ENCODE assay signal across 8 cellular contexts in the genomic region with DNA sequence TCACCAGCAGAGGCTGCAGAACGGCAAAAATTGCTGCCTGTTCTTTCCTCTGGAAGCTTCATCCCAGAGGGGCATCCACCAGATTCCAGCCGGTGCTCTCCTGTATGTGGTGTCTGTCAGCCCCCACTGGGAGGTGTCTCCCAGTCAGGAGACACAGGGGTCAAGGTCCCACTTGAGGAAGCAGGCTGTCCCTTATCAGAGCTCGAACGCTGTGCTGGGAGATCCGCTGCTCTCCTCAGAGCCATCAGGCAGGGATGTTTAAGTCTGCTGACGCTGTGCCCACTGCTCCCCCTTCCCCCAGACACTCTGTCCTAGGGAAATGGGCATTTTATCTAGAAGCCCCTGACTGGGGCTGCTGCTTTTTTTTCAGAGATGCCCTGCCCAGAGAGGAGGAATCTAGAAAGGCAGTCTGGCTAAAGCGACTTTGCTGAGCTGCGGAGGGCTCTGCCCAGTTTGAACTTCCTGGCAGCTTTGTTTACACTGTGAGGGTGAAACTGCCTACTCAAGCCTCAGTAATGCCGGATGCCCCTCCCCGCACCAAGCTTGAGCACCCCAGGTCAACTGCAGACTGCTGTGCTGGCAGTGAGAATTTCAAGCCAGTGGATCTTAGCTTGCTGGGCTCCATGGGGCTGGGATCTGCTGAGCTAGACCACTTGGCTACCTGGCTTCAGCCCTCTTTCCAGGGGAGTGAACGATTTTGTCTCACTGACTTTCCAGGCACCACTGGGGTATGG.
A peak's percentile ranks its signal among the peaks of the same experiment; 100 is the strongest.
DNase-seq lines count a peak whose midpoint lies in the region; ATAC-seq, FAIRE-seq and TF ChIP-seq lines count a peak whose summit lies in the region.
"Not testable (repeated sequence)": the region's sequence is repeated elsewhere in the genome, so short reads cannot be mapped to it uniquely, and the experiment has no call there.

No MANE protein-coding gene starts in this region.

- H3K9me1 ChIP-seq in endothelial cell of umbilical vein (replicated peaks; ENCODE audit: control insufficient read depth, extremely low read depth, insufficient read depth, low read length): not testable (repeated sequence)

- peak overlapping the region; percentile 38 for H3K9ac ChIP-seq in HUES6 (ENCODE audit: low read length)
- peak overlapping the region; percentile 16 for H3K9ac ChIP-seq in endothelial cell of umbilical vein (replicated peaks; ENCODE audit: extremely low read depth, insufficient read depth, low read length)

- CTCF ChIA-PET in endothelial cell of umbilical vein (lab: Charles Lee): interaction anchor here (0.7 to 2.4 kb wide), 10 partner anchors 9 to 511 kb away, joined by 3 to 10 read pairs (median 4); no protein-coding TSS in a partner anchor

- peaks cover 46% of the 10 kb centered on the region for H3K9me3 Mint-ChIP-seq in activated T-helper 2 cell treated with anti-CD3 and anti-CD28 coated beads, Interferon-gamma antibody, Interleukin-2, Interleukin-4, amounts not matched to agents 10 μg/mL and 5 μg/mL and 100 μg/mL, durations not matched to agents 14 hours and 24 hours and 36 hours
- H3K9me3 Mint-ChIP-seq in natural killer cell: peaks cover 0 to 12% of the 10 kb centered on the region in 2 donors
- peaks cover 7 to 16% of the 10 kb centered on the region in 2 donors for H3K9me3 Mint-ChIP-seq in stimulated activated naive B cell treated with anti-CD40 and anti-IgM and Interleukin-4, amounts not matched to agents 10 μg/mL and 1 μg/mL and 100 μg/mL, for 72 hours

- not testable (repeated sequence) for H4K20me1 ChIP-seq in endothelial cell of umbilical vein (replicated peaks; ENCODE audit: control insufficient read depth, extremely low read depth, insufficient read depth, low read length)

- FAIRE-seq in endothelial cell of umbilical vein (lab: Jason Lieb, UNC): peak; percentile 26

- H3K4me1 ChIP-seq in HUES6 (ENCODE audit: control insufficient read depth, insufficient read depth, low read length): peaks cover 10% of the 10 kb centered on the region
- not testable (repeated sequence) for H3K4me1 ChIP-seq in endothelial cell of umbilical vein (ENCODE audit: control insufficient read depth, extremely low read depth, insufficient read depth, low read length)

- H3K27ac Mint-ChIP-seq in activated T-helper 2 cell treated with anti-CD3 and anti-CD28 coated beads, Interferon-gamma antibody, Interleukin-2, Interleukin-4, amounts not matched to agents 10 μg/mL and 5 μg/mL and 100 μg/mL, durations not matched to agents 14 hours and 24 hours and 36 hours: peak overlapping the region; percentile 8
- H3K27ac Mint-ChIP-seq in natural killer cell: peak overlapping the region; percentile 63 to 84
- peak overlapping the region; percentile 80 for H3K27ac Mint-ChIP-seq in stimulated activated naive B cell treated with anti-CD40 and anti-IgM and Interleukin-4, amounts not matched to agents 10 μg/mL and 1 μg/mL and 100 μg/mL, for 72 hours

- not testable (repeated sequence) for TF ChIP-seq CTCF in endothelial cell of umbilical vein (IDR thresholded peaks at IDR 0.05; ENCODE audit: extremely low read depth in 1 of 2, insufficient read depth in 1 of 2, low read depth in 1 of 2, low read length in 2 of 2); natural killer cell (IDR thresholded peaks at IDR 0.05)

- intact Hi-C loops in activated T-helper 2 cell treated with anti-CD3 and anti-CD28 coated beads, Interferon-gamma antibody, Interleukin-2, Interleukin-4, amounts not matched to agents 10 μg/mL and 5 μg/mL and 100 μg/mL, durations not matched to agents 14 hours and 24 hours and 36 hours (cut with micrococcal nuclease); natural killer cell (cut with micrococcal nuclease): not testable (repeated sequence)
- intact Hi-C loops in endothelial cell of umbilical vein (cut with micrococcal nuclease): loop anchor here (1.0 kb wide), 1 partner anchor 83 kb away; no protein-coding TSS in a partner anchor

- peaks cover 45% of the 10 kb centered on the region for H3K36me3 Mint-ChIP-seq in activated T-helper 2 cell treated with anti-CD3 and anti-CD28 coated beads, Interferon-gamma antibody, Interleukin-2, Interleukin-4, amounts not matched to agents 10 μg/mL and 5 μg/mL and 100 μg/mL, durations not matched to agents 14 hours and 24 hours and 36 hours (ENCODE audit: low read depth)
- H3K36me3 Mint-ChIP-seq in natural killer cell: peaks cover 35% of the 10 kb centered on the region
- peaks cover 18 to 33% of the 10 kb centered on the region in 2 donors for H3K36me3 Mint-ChIP-seq in stimulated activated naive B cell treated with anti-CD40 and anti-IgM and Interleukin-4, amounts not matched to agents 10 μg/mL and 1 μg/mL and 100 μg/mL, for 72 hours

- peak overlapping the region; percentile 27 for H3K4me2 ChIP-seq in endothelial cell of umbilical vein (ENCODE audit: insufficient read depth, low read length)

- not testable (repeated sequence) for H3K9me3 ChIP-seq in HUES6 (ENCODE audit: control insufficient read depth, insufficient read depth, low read depth, low read length); endothelial cell of umbilical vein (replicated peaks; ENCODE audit: control insufficient read depth, insufficient read depth, low read length)

- H2AFZ ChIP-seq in endothelial cell of umbilical vein (ENCODE audit: low read depth, low read length): peak overlapping the region; percentile 66

- TF ChIP-seq POLR2A in endothelial cell of umbilical vein (IDR thresholded peaks at IDR 0.05; ENCODE audit: low read depth, low read length): not testable (repeated sequence)

- BruUV-seq in endothelial cell of umbilical vein (replicated peaks; lab: Mats Ljungman, UMichigan): not testable (repeated sequence)

- H3K4me3 ChIP-seq in HUES6 (ENCODE audit: low read depth, low read length) (peak overlapping the region; percentile 32; the same call in 1 of the 2 replicates), endothelial cell of umbilical vein (replicated peaks in 1 of 3; ENCODE audit: insufficient read depth in 1 of 3, low read depth in 1 of 3, low read length in 3 of 3) (peak overlapping the region in 1 of 3 experiments; percentile 0)

- POLR2A ChIA-PET in endothelial cell of umbilical vein (lab: Charles Lee): not testable (repeated sequence)

- not testable (repeated sequence) for H3K27ac ChIP-seq in HUES6 (ENCODE audit: low read depth, low read length); endothelial cell of umbilical vein (ENCODE audit: insufficient read depth, low read depth, low read length)

- H3K4me3 Mint-ChIP-seq in activated T-helper 2 cell treated with anti-CD3 and anti-CD28 coated beads, Interferon-gamma antibody, Interleukin-2, Interleukin-4, amounts not matched to agents 10 μg/mL and 5 μg/mL and 100 μg/mL, durations not matched to agents 14 hours and 24 hours and 36 hours (ENCODE audit: low read depth): not testable (repeated sequence)
- peak overlapping the region; percentile 66 for H3K4me3 Mint-ChIP-seq in natural killer cell
- H3K4me3 Mint-ChIP-seq in stimulated activated naive B cell treated with anti-CD40 and anti-IgM and Interleukin-4, amounts not matched to agents 10 μg/mL and 1 μg/mL and 100 μg/mL, for 72 hours: peak overlapping the region; percentile 62 to 72

- peak; percentile 44 to 73 (median 59) for ATAC-seq in natural killer cell
- ATAC-seq in stimulated activated naive B cell treated with anti-CD40 and anti-IgM and Interleukin-4, amounts not matched to agents 10 μg/mL and 1 μg/mL and 100 μg/mL, for 72 hours (replicated peaks): peak; percentile 60 to 63

- dilution Hi-C loops in endothelial cell of umbilical vein (cut with MboI; ENCODE audit: extremely low pct_ligation_motif_present, low sequenced_read_pairs): not testable (repeated sequence)

- peak; percentile 13 for DNase-seq in DMS153 (lab: John Stamatoyannopoulos, UW)
- DNase-seq in SW480 (ENCODE audit: low spot score): peak; percentile 21
- peak; percentile 25 for DNase-seq in activated T-helper 2 cell treated with anti-CD3 and anti-CD28 coated beads, Interferon-gamma antibody, Interleukin-2, Interleukin-4, amounts not matched to agents 10 μg/mL and 5 μg/mL and 100 μg/mL, durations not matched to agents 14 hours and 24 hours and 36 hours (ENCODE audit: low spot score)
- peak; percentile 55 for DNase-seq in endothelial cell of umbilical vein (ENCODE audit: low read depth, low spot score)
- DNase-seq in iris pigment epithelial cell (ENCODE audit: low read depth): peak; percentile 40
- peak; percentile 21 for DNase-seq in natural killer cell
- DNase-seq in stimulated activated naive B cell treated with anti-CD40 and anti-IgM and Interleukin-4, amounts not matched to agents 10 μg/mL and 1 μg/mL and 100 μg/mL, for 72 hours: peak; percentile 12

- not testable (repeated sequence) for H3K36me3 ChIP-seq in HUES6 (ENCODE audit: control insufficient read depth, insufficient read depth, low read length); endothelial cell of umbilical vein (ENCODE audit: control insufficient read depth in 2 of 2, extremely low read depth in 1 of 2, insufficient read depth in 2 of 2, low read length in 2 of 2)

- H3K79me2 ChIP-seq in endothelial cell of umbilical vein (ENCODE audit: control insufficient read depth, insufficient read depth, low read length): not testable (repeated sequence)

- H3K27me3 ChIP-seq in HUES6 (ENCODE audit: control insufficient read depth, insufficient read depth, low read length); endothelial cell of umbilical vein (ENCODE audit: control insufficient read depth in 2 of 2, insufficient read depth in 2 of 2, low read length in 2 of 2): not testable (repeated sequence)

- H3K4me1 Mint-ChIP-seq in activated T-helper 2 cell treated with anti-CD3 and anti-CD28 coated beads, Interferon-gamma antibody, Interleukin-2, Interleukin-4, amounts not matched to agents 10 μg/mL and 5 μg/mL and 100 μg/mL, durations not matched to agents 14 hours and 24 hours and 36 hours (ENCODE audit: low read depth); natural killer cell; stimulated activated naive B cell treated with anti-CD40 and anti-IgM and Interleukin-4, amounts not matched to agents 10 μg/mL and 1 μg/mL and 100 μg/mL, for 72 hours: not testable (repeated sequence)

- not testable (repeated sequence) for H3K27me3 Mint-ChIP-seq in activated T-helper 2 cell treated with anti-CD3 and anti-CD28 coated beads, Interferon-gamma antibody, Interleukin-2, Interleukin-4, amounts not matched to agents 10 μg/mL and 5 μg/mL and 100 μg/mL, durations not matched to agents 14 hours and 24 hours and 36 hours (ENCODE audit: low read depth); natural killer cell (ENCODE audit: low read depth in 2 of 2); stimulated activated naive B cell treated with anti-CD40 and anti-IgM and Interleukin-4, amounts not matched to agents 10 μg/mL and 1 μg/mL and 100 μg/mL, for 72 hours

Comparison
In these comparisons a context has a peak if more than half of its experiments do, and no peak if none do; other contexts are left out.
1. H3K27ac Mint-ChIP-seq: peak in every context shown above with its lines; median percentile 80 in stimulated activated naive B cell treated with anti-CD40 and anti-IgM and Interleukin-4, amounts not matched to agents 10 μg/mL and 1 μg/mL and 100 μg/mL, for 72 hours; 74 in natural killer cell; 8 in activated T-helper 2 cell treated with anti-CD3 and anti-CD28 coated beads, Interferon-gamma antibody, Interleukin-2, Interleukin-4, amounts not matched to agents 10 μg/mL and 5 μg/mL and 100 μg/mL, durations not matched to agents 14 hours and 24 hours and 36 hours.